In the genomic region with DNA sequence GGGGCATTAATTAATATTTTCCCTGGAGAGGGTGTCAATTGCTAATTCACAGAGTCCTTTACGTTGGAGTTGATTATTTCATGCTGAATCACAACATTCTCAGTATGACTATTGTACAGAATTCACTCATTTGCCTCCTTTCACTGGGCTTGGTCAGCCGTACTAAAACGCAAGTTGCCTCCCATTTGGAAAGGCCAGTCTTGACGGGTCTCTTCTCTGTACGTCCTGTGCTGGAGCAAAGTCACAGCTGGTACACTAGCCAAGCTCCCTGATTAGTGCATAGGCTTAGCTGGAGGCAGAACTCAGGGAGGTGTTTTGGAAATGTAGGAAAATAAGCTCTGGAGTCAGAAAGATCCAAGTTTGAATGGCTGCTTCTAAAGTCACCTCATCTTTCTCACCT, we compare ENCODE assay signal across 20 cellular contexts.
"Had no signal": no experiment of that assay in that cellular context is flagged by ENCODE, and none has a peak within 500 bp of the region (broad histone marks: within the 10 kb centered on the region; RNA-seq: fewer than 3 reads in every experiment).

No MANE protein-coding gene starts in this region.

- H3K4me3 ChIP-seq: heart right ventricle, lung, prostate gland, right lobe of liver, smooth muscle cell, suprapubic skin had no signal

- DNase-seq: activated CD4-positive, alpha-beta T cell treated with anti-CD3 and anti-CD28 coated beads for 36 hours; activated CD8-positive, alpha-beta memory T cell treated with anti-CD3 and anti-CD28 coated beads, Interleukin-2, amount 50 U/mL, for 4 hours; activated CD8-positive, alpha-beta T cell treated with anti-CD3 and anti-CD28 coated beads for 36 hours; activated gamma-delta T cell treated with Interleukin-2 at 50 U/mL for 16 hours; activated naive CD8-positive, alpha-beta T cell treated with anti-CD3 and anti-CD28 coated beads for 36 hours; activated T-cell treated with anti-CD3 and anti-CD28 coated beads, Interleukin-2, amount 50 U/mL, for 72 hours; amygdala; cerebellar nuclear complex; effector memory CD4-positive, alpha-beta T cell; heart right ventricle; nephron progenitor cell; right lobe of liver; T-helper 1 cell; trophoblast cell had no signal

- H3K27ac ChIP-seq: epithelial cell of prostate, heart right ventricle, prostate gland, right lobe of liver, suprapubic skin, VCaP had no signal

- H3K9me3 ChIP-seq: heart right ventricle, prostate gland, right lobe of liver, suprapubic skin had no signal

- H3K4me1 ChIP-seq: heart right ventricle, prostate gland, right lobe of liver, suprapubic skin had no signal

- H3K36me3 ChIP-seq: heart right ventricle, prostate gland, right lobe of liver, suprapubic skin had no signal

- H3K27me3 ChIP-seq: right lobe of liver, suprapubic skin had no signal

- ATAC-seq: activated CD4-positive, alpha-beta T cell treated with anti-CD3 and anti-CD28 coated beads for 36 hours; activated CD8-positive, alpha-beta T cell treated with anti-CD3 and anti-CD28 coated beads for 36 hours; right lobe of liver had no signal
